Comparison of ENCODE assay signal across 8 cellular contexts in genomic region chr19:19860756-19861390, GRCh38. TPM values are rescaled to one million over a fixed set of nuclear protein-coding genes. Genes with fewer than 3 reads are reported as not detected.
DNase-seq lines count a peak whose midpoint lies in the region; FAIRE-seq and TF ChIP-seq lines count a peak whose summit lies in the region.

No MANE protein-coding gene starts in this region.

- peaks cover 2 to 3% of the 10 kb centered on the region in 2 experiments for H3K4me1 ChIP-seq in trophoblast cell (ENCODE audit: control insufficient read depth in 1 of 2, insufficient read depth in 2 of 2, low read length in 2 of 2)
- no peaks in the 10 kb centered on the region for H3K4me1 ChIP-seq in uterus

- no peak overlapping the region for H3K27ac Mint-ChIP-seq in dendritic cell treated with granulocyte-macrophage colony-stimulating factor and Interleukin-4, amounts not matched to agents 40 ng/mL and 50 ng/mL, for 4 days

- intact Hi-C loops in dendritic cell treated with granulocyte-macrophage colony-stimulating factor and Interleukin-4, amounts not matched to agents 40 ng/mL and 50 ng/mL, for 4 days (cut with micrococcal nuclease) = no loop called here
- intact Hi-C loops in uterus (cut with DNase I; ENCODE audit: low total_unique reads) = no loop called here

- peak overlapping the region; percentile 51 for H3K18ac ChIP-seq in trophoblast cell (ENCODE audit: low read length)

- H2BK12ac ChIP-seq in trophoblast cell (ENCODE audit: low read length) = no peak overlapping the region

- no peaks in the 10 kb centered on the region for H3K27me3 ChIP-seq in trophoblast cell (ENCODE audit: insufficient read depth, low read length)
- no peaks in the 10 kb centered on the region for H3K27me3 ChIP-seq in uterus

- H3K14ac ChIP-seq in trophoblast cell (ENCODE audit: low read length) = peak overlapping the region; percentile 18

- TF ChIP-seq CTCF in D721Med (IDR thresholded peaks at IDR 0.05; ENCODE audit: insufficient read depth, missing control alignments) = no peak
- TF ChIP-seq CTCF in uterus (IDR thresholded peaks at IDR 0.05) = no peak

- H4K91ac ChIP-seq in trophoblast cell (ENCODE audit: low read depth, low read length) = peak overlapping the region; percentile 29

- H3K4me3 ChIP-seq in trophoblast cell (ENCODE audit: low read depth, low read length) (peak overlapping the region; percentile 75), uterus (no peak overlapping the region)

- H2BK5ac ChIP-seq in trophoblast cell (ENCODE audit: low read depth, low read length, poor library complexity) = no peak overlapping the region

- H3K79me2 ChIP-seq in trophoblast cell (ENCODE audit: control insufficient read depth, insufficient read depth, low read length, poor library complexity) = peaks cover 6% of the 10 kb centered on the region

- no CpG with 5 or more reads among the region's 29 CpGs for WGBS in trophoblast cell (ENCODE audit: extremely low coverage, insufficient coverage, insufficient read length)

- peaks cover 6% of the 10 kb centered on the region for H3K79me1 ChIP-seq in trophoblast cell (ENCODE audit: low read length)

- FAIRE-seq in D721Med (lab: Jason Lieb, UNC) = peak; percentile 95

- peak overlapping the region; percentile 76 for H3K4me2 ChIP-seq in trophoblast cell (ENCODE audit: low read length)

- H3K9me3 ChIP-seq in trophoblast cell (ENCODE audit: insufficient read depth, low read depth, low read length) = peaks cover 2% of the 10 kb centered on the region
- H3K9me3 ChIP-seq in uterus = no peaks in the 10 kb centered on the region

- peak overlapping the region; percentile 56 for H4K12ac ChIP-seq in trophoblast cell (ENCODE audit: low read depth, low read length)

- H3K4me1 Mint-ChIP-seq in dendritic cell treated with granulocyte-macrophage colony-stimulating factor and Interleukin-4, amounts not matched to agents 40 ng/mL and 50 ng/mL, for 4 days (ENCODE audit: low read depth) = peaks cover 13% of the 10 kb centered on the region

- H3K27ac ChIP-seq in trophoblast cell (ENCODE audit: low read depth, low read length) (no peak overlapping the region), uterus (no peak overlapping the region)

- peak overlapping the region; percentile 64 for H4K8ac ChIP-seq in trophoblast cell (ENCODE audit: low read depth, low read length)

- H3K36me3 Mint-ChIP-seq in dendritic cell treated with granulocyte-macrophage colony-stimulating factor and Interleukin-4, amounts not matched to agents 40 ng/mL and 50 ng/mL, for 4 days (ENCODE audit: low read depth) = peaks cover 14% of the 10 kb centered on the region

- H3K4ac ChIP-seq in trophoblast cell (ENCODE audit: low read depth, low read length) = no peak overlapping the region

- H3K36me3 ChIP-seq in trophoblast cell (ENCODE audit: control insufficient read depth in 1 of 2, insufficient read depth in 2 of 2, low read length in 2 of 2) = peaks cover 2 to 5% of the 10 kb centered on the region in 2 experiments
- H3K36me3 ChIP-seq in uterus = no peaks in the 10 kb centered on the region

- peaks cover 67% of the 10 kb centered on the region for H3K9me3 Mint-ChIP-seq in dendritic cell treated with granulocyte-macrophage colony-stimulating factor and Interleukin-4, amounts not matched to agents 40 ng/mL and 50 ng/mL, for 4 days

- peak overlapping the region; percentile 32 for H3K4me3 Mint-ChIP-seq in dendritic cell treated with granulocyte-macrophage colony-stimulating factor and Interleukin-4, amounts not matched to agents 40 ng/mL and 50 ng/mL, for 4 days

- peaks cover 9% of the 10 kb centered on the region for H3K27me3 Mint-ChIP-seq in dendritic cell treated with granulocyte-macrophage colony-stimulating factor and Interleukin-4, amounts not matched to agents 40 ng/mL and 50 ng/mL, for 4 days

- peak overlapping the region; percentile 82 for H2AFZ ChIP-seq in trophoblast cell (ENCODE audit: insufficient read depth, low read length, poor library complexity)

- no peak for TF ChIP-seq POLR2A in uterus (IDR thresholded peaks at IDR 0.05)

- peak overlapping the region; percentile 14 for H3K9ac ChIP-seq in trophoblast cell (ENCODE audit: low read length)

- H2BK120ac ChIP-seq in trophoblast cell (ENCODE audit: insufficient read depth, low read length, poor library complexity) = no peak overlapping the region

- no peak overlapping the region for H2AK5ac ChIP-seq in trophoblast cell (ENCODE audit: low read length)

- DNase-seq in D721Med (ENCODE audit: insufficient read length, low spot score) (peak; percentile 78), trophoblast cell (peak; percentile 59 to 79), uterus (no peak), SIG-M5 (lab: John Stamatoyannopoulos, UW) (no peak), H4 (ENCODE audit: low spot score) (no peak), foreskin melanocyte (no peak)
- DNase-seq in activated CD4-positive, CD25-positive, alpha-beta regulatory T cell treated with anti-CD3 and anti-CD28 coated beads, Interleukin-2, amount 50 U/mL, for 72 hours = peak; percentile 53

- no peak overlapping the region for H3K23ac ChIP-seq in trophoblast cell (ENCODE audit: low read length)

RNA-seq across cellular contexts. Expression of gene ZNF253, which starts 4.8 kb away (rescaled TPM):
- polyA plus RNA-seq in trophoblast cell (2013) = 15.2 and 15.4 TPM in 2 replicates
- total RNA-seq in uterus = 10 to 100 TPM; 10.1 to 24.7 (median 19.0) TPM
- total RNA-seq in H4 (2014; rRNA removed; shearing (Covaris generic)) = 2.6 and 5.7 TPM in 2 replicates

RNA-seq across cellular contexts. Expression of gene ZNF506, which starts 39.3 kb away (rescaled TPM):
- 12.6 and 13.6 TPM in 2 replicates for polyA plus RNA-seq in trophoblast cell (2013)
- total RNA-seq in uterus = 10 to 100 TPM; 18.7 to 90.3 (median 44.9) TPM
- total RNA-seq in H4 (2014; rRNA removed; shearing (Covaris generic)) = 15.1 and 18.1 TPM in 2 replicates

RNA-seq across cellular contexts. Expression of gene ZNF93, which starts 39.9 kb away (rescaled TPM):
- 38.8 and 40.5 TPM in 2 replicates for polyA plus RNA-seq in trophoblast cell (2013)
- 10 to 100 TPM in 1 of 4 donors, 1 to 10 TPM in 2, under 1 TPM in 1; 0.29 to 29.6 (median 8.6) TPM for total RNA-seq in uterus
- 5.4 and 8.3 TPM in 2 replicates for total RNA-seq in H4 (2014; rRNA removed; shearing (Covaris generic))

Comparison
In these comparisons a context has a peak if more than half of its experiments do, and no peak if none do; other contexts are left out.
1. DNase-seq: peak in D721Med (single experiment), activated CD4-positive, CD25-positive, alpha-beta regulatory T cell treated with anti-CD3 and anti-CD28 coated beads, Interleukin-2, amount 50 U/mL, for 72 hours (single experiment) and trophoblast cell (2 of 2); none in uterus (0 of 2), SIG-M5 (single experiment), H4 (single experiment) and foreskin melanocyte (single experiment).